Comparison of ENCODE assay signal across 2 cellular contexts in genomic region chr22:43205261-43205691, GRCh38.
A peak's percentile ranks its signal among the peaks of the same experiment; 100 is the strongest.
TF ChIP-seq lines count a peak whose summit lies in the region.

No MANE protein-coding gene starts in this region.

TF ChIP-seq in HEK293, 187 proteins besides CTCF, POLR2A, EP300 and RAD21:
- TF ChIP-seq PRDM1 (tag by site-specific recombination; IDR thresholded peaks at IDR 0.05): no peak
- TF ChIP-seq EGR2 (tag by site-specific recombination; IDR thresholded peaks at IDR 0.05; ENCODE audit: low read depth): peak; percentile 66; the same call in 1 of the 2 replicates
- TF ChIP-seq ZNF140 (tag by site-specific recombination; IDR thresholded peaks at IDR 0.05): no peak
- TF ChIP-seq KLF1 (tag by site-specific recombination; IDR thresholded peaks at IDR 0.05): peak; percentile 70

TF ChIP-seq in HepG2, 621 proteins besides CTCF, POLR2A, EP300 and RAD21:
- TF ChIP-seq MTF2 (CRISPR knock-in tag; IDR thresholded peaks at IDR 0.05; ENCODE audit: borderline replicate concordance) (no peak), AHDC1 (CRISPR knock-in tag; IDR thresholded peaks at IDR 0.05; ENCODE audit: borderline replicate concordance) (no peak), MXD3 (CRISPR knock-in tag; IDR thresholded peaks at IDR 0.05) (no peak), PBX2 (CRISPR knock-in tag; IDR thresholded peaks at IDR 0.05) (no peak), ZNF343 (CRISPR knock-in tag; IDR thresholded peaks at IDR 0.05) (no peak), SMAD9 (CRISPR knock-in tag; IDR thresholded peaks at IDR 0.05) (no peak), MXI1 (IDR thresholded peaks at IDR 0.05; ENCODE audit: borderline replicate concordance, low read depth, low read length) (no peak), DRAP1 (CRISPR knock-in tag; IDR thresholded peaks at IDR 0.05) (no peak), SETDB1 (CRISPR knock-in tag; IDR thresholded peaks at IDR 0.05; ENCODE audit: borderline replicate concordance) (no peak), DNMT1 (CRISPR knock-in tag; IDR thresholded peaks at IDR 0.05) (no peak), IKZF5 (CRISPR knock-in tag; IDR thresholded peaks at IDR 0.05) (no peak), FIP1L1 (IDR thresholded peaks at IDR 0.05; ENCODE audit: borderline replicate concordance, insufficient read depth, low read depth, low read length) (no peak), PCBP2 (optimal IDR thresholded peaks at IDR 0.05; ENCODE audit: low read depth, low read length, poor library complexity, severe bottlenecking) (no peak), ZNF276 (CRISPR knock-in tag; IDR thresholded peaks at IDR 0.05; ENCODE audit: low read depth) (no peak), PHB2 (IDR thresholded peaks at IDR 0.05; ENCODE audit: partially characterized antibody) (no peak), ATM (IDR thresholded peaks at IDR 0.05; ENCODE audit: borderline replicate concordance) (no peak), EZH2 (conservative IDR thresholded peaks at IDR 0.05; ENCODE audit: low read depth, low read length) (no peak)
TF ChIP-seq in HepG2: peak in this region for 0.
